In genomic region chr2:112321375-112322320, GRCh38 we compare ENCODE assay signal across 26 cellular contexts. TPM values are rescaled to one million over a fixed set of nuclear protein-coding genes. Genes with fewer than 3 reads are reported as not detected.
DNase-seq lines count a peak whose midpoint lies in the region; ATAC-seq and TF ChIP-seq lines count a peak whose summit lies in the region.
"Had no signal": no experiment of that assay in that cellular context is flagged by ENCODE, and none has a peak within 500 bp of the region (broad histone marks: within the 10 kb centered on the region; RNA-seq: fewer than 3 reads in every experiment).

No MANE protein-coding gene starts in this region.

- H2AFZ ChIP-seq in GM23248 (no peak overlapping the region), osteoblast (ENCODE audit: low read length) (peak overlapping the region; percentile 47)

- no peaks in the 10 kb centered on the region for H3F3A ChIP-seq in GM23248 (ENCODE audit: insufficient read depth)

- H3K36me3 ChIP-seq in GM23248 (ENCODE audit: low read depth) = 0 out of 2 replicates have a peak, but pooled peaks cover 7% of the 10 kb centered on the region
- H3K36me3 ChIP-seq in osteoblast (ENCODE audit: insufficient read depth, low read length) = peaks cover 6% of the 10 kb centered on the region
- peaks cover 0 to 61% (median 4%) of the 10 kb centered on the region in 4 donors for H3K36me3 ChIP-seq in sigmoid colon
- H3K36me3 ChIP-seq: ovary had no signal

- no peak overlapping the region for H3K27ac Mint-ChIP-seq in T-helper 17 cell
- H3K27ac Mint-ChIP-seq: activated CD8-positive, alpha-beta T cell treated with anti-CD3 and anti-CD28 coated beads, Interleukin-2, amount 10 ng/mL, durations not matched to agents 7 days and 5 days; naive thymus-derived CD4-positive, alpha-beta T cell; stimulated activated naive CD8-positive, alpha-beta T cell treated with anti-CD3 and anti-CD28 coated beads, Interleukin-15, Interleukin-2, amounts not matched to agents 100 ng/mL and 50 ng/mL, for 24 hours; T-cell had no signal

- intact Hi-C loops in sigmoid colon (cut with DNase I) = no loop called here

- H4K20me1 ChIP-seq in GM23248 (ENCODE audit: insufficient read depth) (no peaks in the 10 kb centered on the region), osteoblast (ENCODE audit: insufficient read depth, low read length) (no peaks in the 10 kb centered on the region)

- no peaks in the 10 kb centered on the region for H3K9me2 ChIP-seq in GM23248 (ENCODE audit: insufficient read depth)

- TF ChIP-seq EP300 in sigmoid colon (IDR thresholded peaks at IDR 0.05) = no peak

- H3K4me1 ChIP-seq in GM23248 (ENCODE audit: insufficient read depth) (no peaks in the 10 kb centered on the region), osteoblast (ENCODE audit: insufficient read depth, low read length) (peaks cover 29% of the 10 kb centered on the region), sigmoid colon (no peaks in the 10 kb centered on the region)

- H3K4me3 Mint-ChIP-seq in T-helper 17 cell = no peak overlapping the region
- H3K4me3 Mint-ChIP-seq: activated CD8-positive, alpha-beta T cell treated with anti-CD3 and anti-CD28 coated beads, Interleukin-2, amount 10 ng/mL, durations not matched to agents 7 days and 5 days; mesothelial cell of epicardium; naive thymus-derived CD4-positive, alpha-beta T cell; stimulated activated naive CD8-positive, alpha-beta T cell treated with anti-CD3 and anti-CD28 coated beads, Interleukin-15, Interleukin-2, amounts not matched to agents 100 ng/mL and 50 ng/mL, for 24 hours; T-cell had no signal

- in situ Hi-C loops in GM23248 (cut with MboI) = no loop called here
- in situ Hi-C loops in astrocyte of the spinal cord (cut with HindIII; ENCODE audit: low sequenced_read_pairs) = no loop called here

- H3K4me3 ChIP-seq in GM23248 (no peak overlapping the region), astrocyte of the spinal cord (ENCODE audit: low read depth, low read length) (no peak overlapping the region), fibroblast of pulmonary artery (replicated peaks; ENCODE audit: low read depth, low read length) (no peak overlapping the region), osteoblast (ENCODE audit: insufficient read depth, low read length) (no peak overlapping the region), sigmoid colon (no peak overlapping the region)
- H3K4me3 ChIP-seq: cardiac muscle cell, ovary, tibial artery had no signal

- ATAC-seq in T-helper 17 cell = no peak
- ATAC-seq in GM18502 (IDR thresholded peaks at IDR 0.05; ENCODE audit: poor library complexity, unreplicated experiment) = no peak
- ATAC-seq: activated CD8-positive, alpha-beta T cell treated with anti-CD3 and anti-CD28 coated beads, Interleukin-2, amount 10 ng/mL, durations not matched to agents 7 days and 5 days; naive thymus-derived CD4-positive, alpha-beta T cell; PC-3; T-cell had no signal

- H3K27ac ChIP-seq in GM23248 = no peak overlapping the region
- H3K27ac ChIP-seq in osteoblast (ENCODE audit: low read depth, low read length) = peak overlapping the region; percentile 96
- H3K27ac ChIP-seq in sigmoid colon = no peak overlapping the region
- H3K27ac ChIP-seq: cardiac muscle cell, ovary had no signal

- H3K79me2 ChIP-seq in GM23248 (ENCODE audit: insufficient read depth) (no peaks in the 10 kb centered on the region), osteoblast (ENCODE audit: insufficient read depth, low read length) (no peaks in the 10 kb centered on the region)

- H3K9me3 ChIP-seq in GM23248 (ENCODE audit: low read depth) (no peaks in the 10 kb centered on the region), osteoblast (ENCODE audit: low read depth, low read length) (no peaks in the 10 kb centered on the region), sigmoid colon (no peaks in the 10 kb centered on the region), T-helper 17 cell (ENCODE audit: control insufficient read depth, low read length, poor library complexity, severe bottlenecking) (no peaks in the 10 kb centered on the region)
- H3K9me3 ChIP-seq: ovary, tibial artery had no signal

- 93% methylated on average over 3 of the region's 3 CpGs; no CpG with 5 or more reads in 1 of the 2 experiments for WGBS in GM23248 (ENCODE audit: low coverage in 1 of 2, low lambda C conversion rate in 2 of 2, missing lambda C conversion rate in 2 of 2), 2 experiments
- 94 to 99% methylated on average over 3 of the region's 3 CpGs for WGBS in sigmoid colon, 2 donors

- no peaks in the 10 kb centered on the region for H3K27me3 ChIP-seq in GM23248 (replicated peaks; ENCODE audit: insufficient read depth)
- H3K27me3 ChIP-seq in osteoblast (ENCODE audit: insufficient read depth, low read length) = no peaks in the 10 kb centered on the region
- H3K27me3 ChIP-seq in sigmoid colon = no peaks in the 10 kb centered on the region
- H3K27me3 ChIP-seq: cardiac muscle cell, ovary, tibial artery had no signal

- DNase-seq in GM23248 (peak; percentile 44), astrocyte of the spinal cord (ENCODE audit: low read depth, low spot score) (peak; percentile 59), fibroblast of pulmonary artery (ENCODE audit: low read depth) (peak; percentile 51), osteoblast (ENCODE audit: insufficient read length, low spot score, missing footprints) (peak; percentile 65), sigmoid colon (no peak), T-helper 17 cell (no peak), NCI-H2196 (lab: John Stamatoyannopoulos, UW; ENCODE audit: unreplicated experiment) (no peak)
- DNase-seq: activated CD8-positive, alpha-beta T cell treated with anti-CD3 and anti-CD28 coated beads, Interleukin-2, amount 10 ng/mL, durations not matched to agents 7 days and 5 days; activated gamma-delta T cell; activated T-cell treated with anti-CD3 and anti-CD28 coated beads for 4 hours; dermis blood vessel endothelial cell; HCEC 1CT; MM.1S; naive thymus-derived CD4-positive, alpha-beta T cell; NCI-H1436; NCI-H510A treated with DMSO at 0.1 percent for 48 hours; ovary; PC-3; SIG-M5; stimulated activated CD4-positive, alpha-beta T cell treated with anti-CD3 and anti-CD28 coated beads, Interleukin-15, amount 100 ng/mL, for 24 hours; T-cell; tibial artery had no signal

- H3K36me3 Mint-ChIP-seq in T-helper 17 cell (ENCODE audit: low read depth) = peaks cover 10% of the 10 kb centered on the region

- H3K27me3 Mint-ChIP-seq in T-helper 17 cell = no peaks in the 10 kb centered on the region
- H3K27me3 Mint-ChIP-seq: naive thymus-derived CD4-positive, alpha-beta T cell; stimulated activated naive CD8-positive, alpha-beta T cell treated with anti-CD3 and anti-CD28 coated beads, Interleukin-15, Interleukin-2, amounts not matched to agents 100 ng/mL and 50 ng/mL, for 24 hours; T-cell had no signal

- no peak overlapping the region for H3K9ac ChIP-seq in GM23248

- TF ChIP-seq POLR2A in sigmoid colon (IDR thresholded peaks at IDR 0.05) = no peak

- TF ChIP-seq CTCF in astrocyte of the spinal cord (IDR thresholded peaks at IDR 0.05; ENCODE audit: low read depth, low read length) (no peak), fibroblast of pulmonary artery (IDR thresholded peaks at IDR 0.05; ENCODE audit: low read length, missing control alignments) (no peak), osteoblast (IDR thresholded peaks at IDR 0.05; ENCODE audit: extremely low read depth, low read depth, low read length) (no peak), sigmoid colon (IDR thresholded peaks at IDR 0.05) (no peak)

- no peaks in the 10 kb centered on the region for H3K4me1 Mint-ChIP-seq in T-helper 17 cell
- H3K4me1 Mint-ChIP-seq: naive thymus-derived CD4-positive, alpha-beta T cell; T-cell had no signal

- H3K4me2 ChIP-seq in GM23248 (ENCODE audit: unreplicated experiment) = no peak overlapping the region
- peak overlapping the region; percentile 71 for H3K4me2 ChIP-seq in osteoblast (ENCODE audit: insufficient read depth, low read length)

RNA-seq across cellular contexts. Expression of gene ZC3H6, which starts 46.3 kb away (rescaled TPM):
- total RNA-seq in GM23248 (2014; rRNA removed; shearing (Covaris generic)) = 2.5 and 3.3 TPM in 2 replicates
- 2.1 and 2.5 TPM in 2 replicates for polyA plus RNA-seq in GM23248 (2016; fragmentation: Nextera tagmentation; extraction: Ambion mirVana)
- 4.3 and 7.1 TPM in 2 replicates for total RNA-seq in osteoblast
- total RNA-seq in sigmoid colon = 10 to 100 TPM; 13.2 to 27.1 (median 16.5) TPM
- 1 to 10 TPM in 1 of 3 donors, under 1 TPM in 2; 0.60 to 2.0 (median 0.69) TPM for polyA plus RNA-seq in sigmoid colon
- 10 to 100 TPM; 17.7 to 19.6 TPM for total RNA-seq in T-helper 17 cell

Comparison
In these comparisons a context has a peak if more than half of its experiments do, and no peak if none do; other contexts are left out.
1. DNase-seq: peak in GM23248 (single experiment), astrocyte of the spinal cord (single experiment), fibroblast of pulmonary artery (single experiment) and osteoblast (single experiment); none in sigmoid colon (single experiment), T-helper 17 cell (0 of 3) and NCI-H2196 (single experiment).